Comparison of ENCODE assay signal across 24 cellular contexts in genomic region chr12:113858828-113859386, GRCh38.
"Had no signal": no experiment of that assay in that cellular context is flagged by ENCODE, and none has a peak within 500 bp of the region (broad histone marks: within the 10 kb centered on the region; RNA-seq: fewer than 3 reads in every experiment).

No MANE protein-coding gene starts in this region.

- ATAC-seq: activated CD4-positive, CD25-positive, alpha-beta regulatory T cell treated with anti-CD3 and anti-CD28 coated beads, Interleukin-2, amount 50 U/mL, for 24 hours; activated CD8-positive, alpha-beta memory T cell treated with anti-CD3 and anti-CD28 coated beads, Interleukin-2, amount 10 ng/mL, durations not matched to agents 7 days and 5 days; activated naive CD4-positive, alpha-beta T cell treated with anti-CD3 and anti-CD28 coated beads, Interleukin-2, amount 50 U/mL, for 72 hours; left lobe of liver; mucosa of descending colon; natural killer cell; psoas muscle; stimulated activated naive CD8-positive, alpha-beta T cell treated with anti-CD3 and anti-CD28 coated beads, Interleukin-15, Interleukin-2, amounts not matched to agents 100 U/mL and 50 U/mL, for 24 hours had no signal

- H3K4me3 ChIP-seq: esophagus squamous epithelium, mucosa of descending colon, psoas muscle, sigmoid colon, suprapubic skin had no signal

- H3K4me3 Mint-ChIP-seq: activated CD8-positive, alpha-beta memory T cell treated with anti-CD3 and anti-CD28 coated beads, Interleukin-2, amount 10 ng/mL, durations not matched to agents 7 days and 5 days; activated T-cell treated with anti-CD3 and anti-CD28 coated beads, Interleukin-2, amount 50 U/mL, for 24 hours; natural killer cell; type B pancreatic cell had no signal

- H3K27ac ChIP-seq: brain microvascular endothelial cell, esophagus squamous epithelium, psoas muscle, sigmoid colon, suprapubic skin had no signal

- H3K27me3 ChIP-seq: brain microvascular endothelial cell, esophagus squamous epithelium, sigmoid colon, suprapubic skin had no signal

- H3K9me3 ChIP-seq: esophagus squamous epithelium, mucosa of descending colon, psoas muscle, sigmoid colon, suprapubic skin had no signal

- H3K27ac Mint-ChIP-seq: activated naive CD4-positive, alpha-beta T cell treated with anti-CD3 and anti-CD28 coated beads, Interleukin-2, amount 50 U/mL, for 72 hours; activated T-cell treated with anti-CD3 and anti-CD28 coated beads, Interleukin-2, amount 50 U/mL, for 24 hours; natural killer cell; type B pancreatic cell had no signal

- H3K9me3 Mint-ChIP-seq: activated naive CD4-positive, alpha-beta T cell treated with anti-CD3 and anti-CD28 coated beads, Interleukin-2, amount 50 U/mL, for 72 hours; activated T-cell treated with anti-CD3 and anti-CD28 coated beads, Interleukin-2, amount 50 U/mL, for 24 hours; natural killer cell; type B pancreatic cell had no signal

- H3K27me3 Mint-ChIP-seq: activated CD8-positive, alpha-beta memory T cell treated with anti-CD3 and anti-CD28 coated beads, Interleukin-2, amount 10 ng/mL, durations not matched to agents 7 days and 5 days; activated T-cell treated with anti-CD3 and anti-CD28 coated beads, Interleukin-2, amount 50 U/mL, for 24 hours; type B pancreatic cell had no signal

- H3K36me3 ChIP-seq: brain microvascular endothelial cell had no signal

- DNase-seq: activated CD4-positive, alpha-beta T cell treated with anti-CD3 and anti-CD28 coated beads, Interleukin-2, amount 50 U/mL, for 4 hours; activated CD8-positive, alpha-beta memory T cell treated with anti-CD3 and anti-CD28 coated beads, Interleukin-2, amount 10 ng/mL, durations not matched to agents 7 days and 5 days; activated effector memory CD4-positive, alpha-beta T cell treated with Interleukin-2 at 50 U/mL for 16 hours; activated T-cell treated with anti-CD3 and anti-CD28 coated beads, Interleukin-2, amount 50 U/mL, for 24 hours; amniotic stem cell; brain microvascular endothelial cell; cerebellar nuclear complex; dermis blood vessel endothelial cell; esophagus squamous epithelium; foreskin melanocyte; head of caudate nucleus; islet precursor cell; mucosa of descending colon; natural killer cell; psoas muscle; sigmoid colon; stimulated activated CD4-positive, alpha-beta T cell treated with anti-CD3 and anti-CD28 coated beads, Interleukin-12 subunit alpha, Interleukin-12 subunit beta, amount 100 ng/mL, for 4 hours; stimulated activated naive CD8-positive, alpha-beta T cell treated with anti-CD3 and anti-CD28 coated beads, Interleukin-15, Interleukin-2, amounts not matched to agents 100 U/mL and 50 U/mL, for 24 hours; T-helper 2 cell had no signal

- H3K4me1 ChIP-seq: psoas muscle had no signal

- H3K36me3 Mint-ChIP-seq: activated CD8-positive, alpha-beta memory T cell treated with anti-CD3 and anti-CD28 coated beads, Interleukin-2, amount 10 ng/mL, durations not matched to agents 7 days and 5 days; natural killer cell had no signal
